1 cellular context compared by ENCODE assay signal in genomic region chr3:170792511-170792910, GRCh38.
TF ChIP-seq lines count a peak whose summit lies in the region.

No MANE protein-coding gene starts in this region.

TF ChIP-seq in IMR-90, 13 proteins besides CTCF, POLR2A, EP300 and RAD21 (continued from another document):
- TF ChIP-seq RFX5 (IDR thresholded peaks at IDR 0.05; ENCODE audit: low read depth, low read length) (no peak), MAFK (IDR thresholded peaks at IDR 0.05; ENCODE audit: low read depth, low read length) (no peak), ELK1 (IDR thresholded peaks at IDR 0.05; ENCODE audit: borderline replicate concordance, low read depth, low read length) (no peak), NFE2L2 (IDR thresholded peaks at IDR 0.05; ENCODE audit: low read depth, low read length) (no peak), MAZ (IDR thresholded peaks at IDR 0.05; ENCODE audit: borderline replicate concordance, low read depth, low read length) (no peak)
